In the genomic region with DNA sequence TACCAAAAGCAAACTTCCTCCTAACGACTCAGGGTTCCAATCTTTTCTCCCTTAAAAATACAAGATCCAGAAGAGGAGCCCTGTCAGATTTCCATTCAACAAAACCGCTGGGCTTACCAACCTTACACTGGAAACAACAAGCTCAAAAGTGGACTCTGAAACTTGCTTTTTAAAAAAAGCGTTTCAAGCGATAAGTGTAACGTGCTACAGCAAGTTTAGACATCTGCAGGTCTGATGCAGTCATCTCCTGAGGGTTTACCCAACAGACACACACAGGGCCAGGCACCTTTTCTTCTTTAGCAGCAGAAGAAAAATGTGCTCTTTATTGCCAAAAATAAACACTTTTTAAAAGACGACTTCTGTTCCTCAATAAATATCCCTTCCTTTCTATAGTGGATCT, we compare ENCODE assay signal across 27 cellular contexts. TPM values are rescaled to one million over a fixed set of nuclear protein-coding genes. Genes with fewer than 3 reads are reported as not detected.
A peak's percentile ranks its signal among the peaks of the same experiment; 100 is the strongest.
DNase-seq lines count a peak whose midpoint lies in the region; ATAC-seq, FAIRE-seq and TF ChIP-seq lines count a peak whose summit lies in the region.
"Had no signal": no experiment of that assay in that cellular context is flagged by ENCODE, and none has a peak within 500 bp of the region (broad histone marks: within the 10 kb centered on the region; RNA-seq: fewer than 3 reads in every experiment).

No MANE protein-coding gene starts in this region.

- TF ChIP-seq CTCF in HepG2 (CRISPR knock-in tag; IDR thresholded peaks at IDR 0.05) = no peak
- TF ChIP-seq CTCF in right lobe of liver (IDR thresholded peaks at IDR 0.05) = no peak
- TF ChIP-seq CTCF in esophagus squamous epithelium (IDR thresholded peaks at IDR 0.05) = no peak
- no peak for TF ChIP-seq CTCF in neural progenitor cell (IDR thresholded peaks at IDR 0.05)
- no peak for TF ChIP-seq CTCF in CD14-positive monocyte (IDR thresholded peaks at IDR 0.05)

- TF ChIP-seq POLR2A in HepG2 (IDR thresholded peaks at IDR 0.05; ENCODE audit: insufficient read depth in 1 of 2, low read depth in 2 of 2, low read length in 2 of 2) (no peak), right lobe of liver (IDR thresholded peaks at IDR 0.05) (no peak), esophagus squamous epithelium (IDR thresholded peaks at IDR 0.05) (no peak)

- no peaks in the 10 kb centered on the region for H3K36me3 Mint-ChIP-seq in neural progenitor cell
- H3K36me3 Mint-ChIP-seq in activated CD4-positive, alpha-beta memory T cell treated with anti-CD3 and anti-CD28 coated beads, Interleukin-2, amount 10 ng/mL, durations not matched to agents 7 days and 5 days (ENCODE audit: low read depth) = no peaks in the 10 kb centered on the region
- H3K36me3 Mint-ChIP-seq in CD14-positive monocyte = no peaks in the 10 kb centered on the region
- H3K36me3 Mint-ChIP-seq: CD8-positive, alpha-beta T cell; IgD-negative memory B cell had no signal

- H4K20me1 ChIP-seq in HepG2 (ENCODE audit: insufficient read depth, low read length) (no peaks in the 10 kb centered on the region), neural progenitor cell (ENCODE audit: low read depth) (no peaks in the 10 kb centered on the region)
- H4K20me1 ChIP-seq: BLaER1 treated with 17β-estradiol and CSF1 and Interleukin-3, amounts not matched to agents 10 nM and 100 nM had no signal

- H3K9me3 Mint-ChIP-seq in neural progenitor cell (no peaks in the 10 kb centered on the region), CD14-positive monocyte (no peaks in the 10 kb centered on the region)
- H3K9me3 Mint-ChIP-seq in activated CD4-positive, alpha-beta memory T cell treated with anti-CD3 and anti-CD28 coated beads, Interleukin-2, amount 10 ng/mL, durations not matched to agents 7 days and 5 days = no peaks in the 10 kb centered on the region
- H3K9me3 Mint-ChIP-seq: CD8-positive, alpha-beta T cell; IgD-negative memory B cell had no signal

- H3K4me3 ChIP-seq in HepG2 (replicated peaks in 1 of 3; ENCODE audit: insufficient read depth in 1 of 3, low read depth in 2 of 3, low read length in 3 of 3) (no peak overlapping the region), right lobe of liver (no peak overlapping the region), esophagus squamous epithelium (no peak overlapping the region), neural progenitor cell (no peak overlapping the region)
- H3K4me3 ChIP-seq: BLaER1 treated with 17β-estradiol and CSF1 and Interleukin-3, amounts not matched to agents 10 nM and 100 nM had no signal

- intact Hi-C loops in HepG2 (cut with micrococcal nuclease; ENCODE audit: unreplicated experiment) = no loop called here
- intact Hi-C loops in right lobe of liver (cut with DNase I) = no loop called here
- intact Hi-C loops in esophagus squamous epithelium (cut with DNase I) = no loop called here
- intact Hi-C loops in CD14-positive monocyte (cut with micrococcal nuclease) = no loop called here

- H3K27ac Mint-ChIP-seq in neural progenitor cell (no peak overlapping the region), CD14-positive monocyte (peak overlapping the region in 2 of 7 donors; percentile 11 to 20)
- no peak overlapping the region for H3K27ac Mint-ChIP-seq in activated CD4-positive, alpha-beta memory T cell treated with anti-CD3 and anti-CD28 coated beads, Interleukin-2, amount 10 ng/mL, durations not matched to agents 7 days and 5 days
- H3K27ac Mint-ChIP-seq: CD8-positive, alpha-beta T cell; IgD-negative memory B cell had no signal

- FAIRE-seq in HepG2 (lab: Jason Lieb, UNC) (peak; percentile 34), RCC 7860 (lab: Jason Lieb, UNC) (no peak)
- FAIRE-seq: GM12892, GM18507, HTR-8/SVneo had no signal

- no TSS peak for BruUV-seq in HepG2 (replicated peaks; lab: Mats Ljungman, UMichigan)

- no peaks in the 10 kb centered on the region for H3K4me1 Mint-ChIP-seq in neural progenitor cell
- peaks cover 27% of the 10 kb centered on the region for H3K4me1 Mint-ChIP-seq in activated CD4-positive, alpha-beta memory T cell treated with anti-CD3 and anti-CD28 coated beads, Interleukin-2, amount 10 ng/mL, durations not matched to agents 7 days and 5 days
- peaks cover 33% of the 10 kb centered on the region for H3K4me1 Mint-ChIP-seq in CD14-positive monocyte

- H3K79me2 ChIP-seq in HepG2 (ENCODE audit: insufficient read depth, low read length) = no peaks in the 10 kb centered on the region
- no peaks in the 10 kb centered on the region for H3K79me2 ChIP-seq in neural progenitor cell (ENCODE audit: low read depth)

- CTCF ChIA-PET in HepG2 (lab: Yijun Ruan, JAX; ENCODE audit: low intra/inter-chr PET ratio, low total read pairs) = no interaction called here
- CTCF ChIA-PET in activated CD4-positive, alpha-beta memory T cell treated with anti-CD3 and anti-CD28 coated beads, Interleukin-2, amount 10 ng/mL, durations not matched to agents 7 days and 5 days (lab: Charles Lee) = no interaction called here

- WGBS in HepG2 (ENCODE audit: low lambda C conversion rate) = 35% methylated on average over 6 of the region's 6 CpGs
- 74% methylated on average over 6 of the region's 6 CpGs for WGBS in right lobe of liver (ENCODE audit: insufficient coverage, low coverage, low lambda C conversion rate, missing lambda C conversion rate)
- 45 to 57% methylated on average over 6 of the region's 6 CpGs for WGBS in esophagus squamous epithelium, 2 donors

- H3K4me2 ChIP-seq in HepG2 (ENCODE audit: low read depth, low read length) (peak overlapping the region; percentile 15; the same call in 1 of the 2 replicates), neural progenitor cell (no peak overlapping the region)

- H3K27me3 Mint-ChIP-seq in neural progenitor cell (ENCODE audit: insufficient read depth, low read depth) (peaks cover 3% of the 10 kb centered on the region), CD14-positive monocyte (ENCODE audit: low read depth in 3 of 3) (peaks cover 0 to 2% (median 2%) of the 10 kb centered on the region in 3 donors)
- H3K27me3 Mint-ChIP-seq in activated CD4-positive, alpha-beta memory T cell treated with anti-CD3 and anti-CD28 coated beads, Interleukin-2, amount 10 ng/mL, durations not matched to agents 7 days and 5 days = peaks cover 7% of the 10 kb centered on the region
- H3K27me3 Mint-ChIP-seq: IgD-negative memory B cell had no signal

- POLR2A ChIA-PET in HepG2 (lab: Yijun Ruan, JAX) = no interaction called here
- POLR2A ChIA-PET in activated CD4-positive, alpha-beta memory T cell treated with anti-CD3 and anti-CD28 coated beads, Interleukin-2, amount 10 ng/mL, durations not matched to agents 7 days and 5 days (lab: Charles Lee) = interaction anchor here (0.6 kb wide), 1 partner anchor 11 kb away, joined by 3 read pairs; no protein-coding TSS in a partner anchor

- H3K27me3 ChIP-seq in HepG2 (ENCODE audit: control insufficient read depth in 1 of 2, insufficient read depth in 2 of 2, low read length in 2 of 2) (no peaks in the 10 kb centered on the region), right lobe of liver (no peaks in the 10 kb centered on the region), esophagus squamous epithelium (no peaks in the 10 kb centered on the region), neural progenitor cell (no peaks in the 10 kb centered on the region)
- H3K27me3 ChIP-seq: BLaER1 treated with 17β-estradiol and CSF1 and Interleukin-3, amounts not matched to agents 10 nM and 100 nM had no signal

- H3K9me3 ChIP-seq in HepG2 (ENCODE audit: low read length) = no peaks in the 10 kb centered on the region
- H3K9me3 ChIP-seq in right lobe of liver = no peaks in the 10 kb centered on the region
- no peaks in the 10 kb centered on the region for H3K9me3 ChIP-seq in esophagus squamous epithelium
- H3K9me3 ChIP-seq in neural progenitor cell (ENCODE audit: low read depth) = no peaks in the 10 kb centered on the region
- H3K9me3 ChIP-seq: BLaER1 treated with 17β-estradiol and CSF1 and Interleukin-3, amounts not matched to agents 10 nM and 100 nM had no signal

- H2AFZ ChIP-seq in HepG2 (ENCODE audit: low read length) = peak overlapping the region; percentile 69
- H2AFZ ChIP-seq in neural progenitor cell (replicated peaks) = peak overlapping the region; percentile 31

- DNase-seq in HepG2 (ENCODE audit: low spot score) = no peak
- no peak for DNase-seq in right lobe of liver
- no peak for DNase-seq in esophagus squamous epithelium (lab: John Stamatoyannopoulos, UW)
- DNase-seq in neural progenitor cell (ENCODE audit: low spot score) = no peak
- no peak for DNase-seq in activated CD4-positive, alpha-beta memory T cell treated with anti-CD3 and anti-CD28 coated beads, Interleukin-2, amount 10 ng/mL, durations not matched to agents 7 days and 5 days
- DNase-seq in RCC 7860 (ENCODE audit: low spot score) = no peak
- DNase-seq in CD14-positive monocyte (ENCODE audit: low spot score) = no peak
- no peak for DNase-seq in HuH-7 (ENCODE audit: low spot score)
- DNase-seq: 8988T; CD8-positive, alpha-beta T cell; DMS153; GOT3; Karpas-422; MV-4-11; NCI-H1694; NCI-H2081; NCI-H2171; NCI-H345; NCI-H524; NCI-H774 had no signal

- H3K36me3 ChIP-seq in HepG2 (replicated peaks in 1 of 2; ENCODE audit: control insufficient read depth in 1 of 2, insufficient read depth in 2 of 2, low read length in 2 of 2) (no peaks in the 10 kb centered on the region), right lobe of liver (no peaks in the 10 kb centered on the region), esophagus squamous epithelium (no peaks in the 10 kb centered on the region), neural progenitor cell (no peaks in the 10 kb centered on the region)
- H3K36me3 ChIP-seq: BLaER1 treated with 17β-estradiol and CSF1 and Interleukin-3, amounts not matched to agents 10 nM and 100 nM had no signal

- H3K4me3 Mint-ChIP-seq in neural progenitor cell (no peak overlapping the region), CD14-positive monocyte (no peak overlapping the region)
- no peak overlapping the region for H3K4me3 Mint-ChIP-seq in activated CD4-positive, alpha-beta memory T cell treated with anti-CD3 and anti-CD28 coated beads, Interleukin-2, amount 10 ng/mL, durations not matched to agents 7 days and 5 days
- H3K4me3 Mint-ChIP-seq: CD8-positive, alpha-beta T cell had no signal

- no peak overlapping the region for H3K9ac ChIP-seq in HepG2 (ENCODE audit: insufficient read depth, low read depth, low read length)
- H3K9ac ChIP-seq in neural progenitor cell = no peak overlapping the region
- H3K9ac ChIP-seq: BLaER1 treated with 17β-estradiol and CSF1 and Interleukin-3, amounts not matched to agents 10 nM and 100 nM had no signal

- in situ Hi-C loops in HepG2 (cut with HindIII; ENCODE audit: extremely low pct_ligation_motif_present, low pct_unique_long_range_greater_than_20kb) = no loop called here

- H3K4me1 ChIP-seq in HepG2 (ENCODE audit: insufficient read depth, low read length) (peaks cover 43% of the 10 kb centered on the region), right lobe of liver (no peaks in the 10 kb centered on the region), esophagus squamous epithelium (peaks cover 3 to 65% (median 15%) of the 10 kb centered on the region in 3 donors), neural progenitor cell (no peaks in the 10 kb centered on the region)

- TF ChIP-seq EP300 in HepG2 (IDR thresholded peaks at IDR 0.05; ENCODE audit: low read depth in 2 of 2, low read length in 2 of 2) (no peak), HepG2 (CRISPR knock-in tag; IDR thresholded peaks at IDR 0.05; ENCODE audit: borderline replicate concordance) (no peak)

- no peak for TF ChIP-seq RAD21 in HepG2 (CRISPR knock-in tag; IDR thresholded peaks at IDR 0.05)

- ATAC-seq in HepG2 (no peak), right lobe of liver (no peak)
- ATAC-seq: CD8-positive, alpha-beta T cell; HCT116; Panc1 had no signal

- peak overlapping the region; percentile 42 for H3K27ac ChIP-seq in HepG2 (ENCODE audit: extremely low read length, insufficient read depth, low read length)
- H3K27ac ChIP-seq in right lobe of liver = no peak overlapping the region
- peak overlapping the region; percentile 45 to 90 (median 69) for H3K27ac ChIP-seq in esophagus squamous epithelium
- peak overlapping the region; percentile 29 for H3K27ac ChIP-seq in neural progenitor cell
- H3K27ac ChIP-seq: BLaER1 treated with 17β-estradiol and CSF1 and Interleukin-3, amounts not matched to agents 10 nM and 100 nM had no signal

- H3F3A ChIP-seq in neural progenitor cell (ENCODE audit: low read depth) = no peaks in the 10 kb centered on the region

RNA-seq across cellular contexts. Expression of gene CREBL2, which starts 6.9 kb away (rescaled TPM):
- total RNA-seq in HepG2 (2016; rRNA removed; fragmentation: Illumina TruSeq; extraction: Trizol) = 6.9 and 10.1 TPM in 2 replicates
- total RNA-seq in HepG2 (2016; cell fraction: cytosol; rRNA removed; fragmentation: Illumina TruSeq; extraction: Trizol; ENCODE audit: low read depth) = 2.9 and 3.5 TPM in 2 replicates
- total RNA-seq in HepG2 (2016; cell fraction: insoluble cytoplasmic fraction; rRNA removed; fragmentation: Illumina TruSeq; extraction: Trizol) = 7.6 and 9.8 TPM in 2 replicates
- total RNA-seq in HepG2 (2016; cell fraction: membrane; rRNA removed; fragmentation: Illumina TruSeq; extraction: Trizol) = 9.4 and 10.1 TPM in 2 replicates
- total RNA-seq in HepG2 (2016; cell fraction: nucleus; rRNA removed; fragmentation: Illumina TruSeq; extraction: Trizol) = 4.8 and 5.8 TPM in 2 replicates
- 8.4 TPM in 2 replicates for polyA plus RNA-seq in HepG2 (2011; rRNA removed)
- polyA plus RNA-seq in HepG2 (2011; cell fraction: cytosol; rRNA removed) = 6.0 and 8.1 TPM in 2 replicates
- 2.7 and 3.6 TPM in 2 replicates for polyA plus RNA-seq in HepG2 (2011; cell fraction: nucleus; rRNA removed)
- 7.8 and 8.1 TPM in 2 replicates for polyA plus RNA-seq in HepG2 (2012)
- polyA plus RNA-seq in HepG2 (2016; cell fraction: cytosol; fragmentation: Illumina TruSeq; extraction: Trizol; ENCODE audit: low read depth) = 3.6 and 3.7 TPM in 2 replicates
- 9.2 and 9.4 TPM in 2 replicates for polyA plus RNA-seq in HepG2 (2016; cell fraction: insoluble cytoplasmic fraction; fragmentation: Illumina TruSeq; extraction: Trizol; ENCODE audit: low read depth)
- 6.7 and 7.3 TPM in 2 replicates for polyA plus RNA-seq in HepG2 (2016; cell fraction: membrane; fragmentation: Illumina TruSeq; extraction: Trizol; ENCODE audit: low read depth)
- polyA plus RNA-seq in HepG2 (2016; cell fraction: nucleus; fragmentation: Illumina TruSeq; extraction: Trizol; ENCODE audit: insufficient read depth, low read depth) = 5.8 and 6.1 TPM in 2 replicates
- 5.8 and 9.0 TPM in 2 replicates for polyA minus RNA-seq in HepG2 (2011; rRNA and poly(A)+ RNA removed; ENCODE audit: low replicate concordance)
- 5.5 and 6.2 TPM in 2 replicates for polyA minus RNA-seq in HepG2 (2011; cell fraction: cytosol; rRNA and poly(A)+ RNA removed)
- polyA minus RNA-seq in HepG2 (2011; cell fraction: nucleus; rRNA and poly(A)+ RNA removed) = 13.5 and 13.8 TPM in 2 replicates
- 10 to 100 TPM; 24.3 to 28.5 (median 26.8) TPM for total RNA-seq in right lobe of liver
- total RNA-seq in esophagus squamous epithelium = 10 to 100 TPM in 3 of 4 donors, 1 to 10 TPM in 1; 9.4 to 30.7 (median 17.3) TPM
- 27.9 and 31.4 TPM in 2 replicates for total RNA-seq in neural progenitor cell (ENCODE audit: low replicate concordance)
- total RNA-seq in activated CD4-positive, alpha-beta memory T cell treated with anti-CD3 and anti-CD28 coated beads, Interleukin-2, amount 10 ng/mL, durations not matched to agents 7 days and 5 days = 10 to 100 TPM; 24.2 to 26.1 TPM
- polyA plus RNA-seq in CD14-positive monocyte = 10 to 100 TPM; 38.2 to 45.9 TPM

RNA-seq across cellular contexts. Expression of gene DUSP16, which starts 42.1 kb away (rescaled TPM):
- total RNA-seq in HepG2 (2016; rRNA removed; fragmentation: Illumina TruSeq; extraction: Trizol) (46.6 and 69.1 TPM in 2 replicates), right lobe of liver (10 to 100 TPM; 41.9 to 74.2 (median 48.4) TPM), esophagus squamous epithelium (10 to 100 TPM; 15.6 to 27.9 (median 16.5) TPM), neural progenitor cell (ENCODE audit: low replicate concordance) (24.0 and 26.1 TPM in 2 replicates)
- total RNA-seq in HepG2 (2016; cell fraction: cytosol; rRNA removed; fragmentation: Illumina TruSeq; extraction: Trizol; ENCODE audit: low read depth) = 75.4 and 77.4 TPM in 2 replicates
- total RNA-seq in HepG2 (2016; cell fraction: insoluble cytoplasmic fraction; rRNA removed; fragmentation: Illumina TruSeq; extraction: Trizol) = 45.6 and 69.2 TPM in 2 replicates
- total RNA-seq in HepG2 (2016; cell fraction: membrane; rRNA removed; fragmentation: Illumina TruSeq; extraction: Trizol) = 44.8 and 48.7 TPM in 2 replicates
- total RNA-seq in HepG2 (2016; cell fraction: nucleus; rRNA removed; fragmentation: Illumina TruSeq; extraction: Trizol) = 37.1 and 40.3 TPM in 2 replicates
- polyA plus RNA-seq in HepG2 (2011; rRNA removed) (33.8 and 45.7 TPM in 2 replicates), CD14-positive monocyte (under 1 TPM; 0.04 to 0.46 TPM)
- polyA plus RNA-seq in HepG2 (2011; cell fraction: cytosol; rRNA removed) = 38.7 and 54.1 TPM in 2 replicates
- 18.4 and 20.7 TPM in 2 replicates for polyA plus RNA-seq in HepG2 (2011; cell fraction: nucleus; rRNA removed)
- polyA plus RNA-seq in HepG2 (2012) = 38.8 and 40.2 TPM in 2 replicates
- 2.3 and 2.6 TPM in 2 replicates for polyA plus RNA-seq in HepG2 (2016; cell fraction: cytosol; fragmentation: Illumina TruSeq; extraction: Trizol; ENCODE audit: low read depth)
- polyA plus RNA-seq in HepG2 (2016; cell fraction: insoluble cytoplasmic fraction; fragmentation: Illumina TruSeq; extraction: Trizol; ENCODE audit: low read depth) = 45.8 and 48.8 TPM in 2 replicates
- polyA plus RNA-seq in HepG2 (2016; cell fraction: membrane; fragmentation: Illumina TruSeq; extraction: Trizol; ENCODE audit: low read depth) = 11.5 and 13.5 TPM in 2 replicates
- polyA plus RNA-seq in HepG2 (2016; cell fraction: nucleus; fragmentation: Illumina TruSeq; extraction: Trizol; ENCODE audit: insufficient read depth, low read depth) = 29.0 and 30.6 TPM in 2 replicates
- polyA minus RNA-seq in HepG2 (2011; rRNA and poly(A)+ RNA removed; ENCODE audit: low replicate concordance) = 16.0 and 66.0 TPM in 2 replicates
- polyA minus RNA-seq in HepG2 (2011; cell fraction: cytosol; rRNA and poly(A)+ RNA removed) = 50.3 and 55.0 TPM in 2 replicates
- polyA minus RNA-seq in HepG2 (2011; cell fraction: nucleus; rRNA and poly(A)+ RNA removed) = 53.4 and 59.3 TPM in 2 replicates
- total RNA-seq in activated CD4-positive, alpha-beta memory T cell treated with anti-CD3 and anti-CD28 coated beads, Interleukin-2, amount 10 ng/mL, durations not matched to agents 7 days and 5 days = 10 to 100 TPM; 77.3 to 85.2 TPM

Comparison
In these comparisons a context has a peak if more than half of its experiments do, and no peak if none do; other contexts are left out.
1. H3K27ac ChIP-seq: peak in HepG2 (single experiment), esophagus squamous epithelium (4 of 4) and neural progenitor cell (single experiment); none in right lobe of liver (0 of 3).